22 cellular contexts compared by ENCODE assay signal in genomic region chr20:59217794-59218193, GRCh38. TPM values are rescaled to one million over a fixed set of nuclear protein-coding genes. Genes with fewer than 3 reads are reported as not detected.
"Had no signal": no experiment of that assay in that cellular context is flagged by ENCODE, and none has a peak within 500 bp of the region (broad histone marks: within the 10 kb centered on the region; RNA-seq: fewer than 3 reads in every experiment).

No MANE protein-coding gene starts in this region.

- H3K36me3 Mint-ChIP-seq: activated naive CD4-positive, alpha-beta T cell treated with anti-CD3 and anti-CD28 coated beads, Interleukin-2, amount 50 U/mL, for 72 hours had no signal

- DNase-seq: activated CD4-positive, alpha-beta memory T cell treated with anti-CD3 and anti-CD28 coated beads, Interleukin-2, amount 10 ng/mL, durations not matched to agents 7 days and 5 days; activated CD4-positive, alpha-beta T cell treated with anti-CD3 and anti-CD28 coated beads, Interleukin-2, amount 10 ng/mL, durations not matched to agents 24 days and 14 days; central memory CD4-positive, alpha-beta T cell; effector memory CD4-positive, alpha-beta T cell; left ventricle myocardium superior; mammary epithelial cell; midbrain; nephron progenitor cell; occipital lobe; stimulated activated CD4-positive, alpha-beta T cell treated with anti-CD3 and anti-CD28 coated beads, Interleukin-2, amount 100 ng/mL, for 48 hours; stimulated activated CD8-positive, alpha-beta memory T cell treated with anti-CD3 and anti-CD28 coated beads, Interleukin-4, amount 100 ng/mL, for 48 hours; stimulated activated naive CD8-positive, alpha-beta T cell treated with anti-CD3 and anti-CD28 coated beads, Interleukin-15, Interleukin-2, amounts not matched to agents 100 U/mL and 50 U/mL, for 24 hours; substantia nigra; T-helper 1 cell; T1000; thyroid gland had no signal

- ATAC-seq: activated naive CD4-positive, alpha-beta T cell treated with anti-CD3 and anti-CD28 coated beads, Interleukin-2, amount 50 U/mL, for 72 hours; activated T-helper 17 cell treated with anti-CD3 and anti-CD28 coated beads, Interleukin-2, amount 50 U/mL, for 72 hours; stimulated activated naive CD8-positive, alpha-beta T cell treated with anti-CD3 and anti-CD28 coated beads, Interleukin-15, Interleukin-2, amounts not matched to agents 100 U/mL and 50 U/mL, for 24 hours had no signal

- H3K9me3 Mint-ChIP-seq: activated CD4-positive, alpha-beta memory T cell treated with anti-CD3 and anti-CD28 coated beads, Interleukin-2, amount 10 ng/mL, durations not matched to agents 7 days and 5 days; activated CD4-positive, alpha-beta T cell treated with anti-CD3 and anti-CD28 coated beads, Interleukin-2, amount 10 ng/mL, durations not matched to agents 24 days and 14 days; activated naive CD4-positive, alpha-beta T cell treated with anti-CD3 and anti-CD28 coated beads, Interleukin-2, amount 50 U/mL, for 72 hours; activated T-helper 17 cell treated with anti-CD3 and anti-CD28 coated beads, Interleukin-2, amount 50 U/mL, for 72 hours; nephron progenitor cell had no signal

- H3K27me3 Mint-ChIP-seq: activated CD4-positive, alpha-beta memory T cell treated with anti-CD3 and anti-CD28 coated beads, Interleukin-2, amount 10 ng/mL, durations not matched to agents 7 days and 5 days; activated T-helper 17 cell treated with anti-CD3 and anti-CD28 coated beads, Interleukin-2, amount 50 U/mL, for 72 hours had no signal

- H3K27ac Mint-ChIP-seq: activated CD4-positive, alpha-beta memory T cell treated with anti-CD3 and anti-CD28 coated beads, Interleukin-2, amount 10 ng/mL, durations not matched to agents 7 days and 5 days; activated CD4-positive, alpha-beta T cell treated with anti-CD3 and anti-CD28 coated beads, Interleukin-2, amount 10 ng/mL, durations not matched to agents 24 days and 14 days; activated T-helper 17 cell treated with anti-CD3 and anti-CD28 coated beads, Interleukin-2, amount 50 U/mL, for 72 hours; nephron progenitor cell; progenitor cell of endocrine pancreas had no signal

- FAIRE-seq: astrocyte, colon, frontal cortex had no signal

- H3K4me3 Mint-ChIP-seq: activated CD4-positive, alpha-beta memory T cell treated with anti-CD3 and anti-CD28 coated beads, Interleukin-2, amount 10 ng/mL, durations not matched to agents 7 days and 5 days; activated CD4-positive, alpha-beta T cell treated with anti-CD3 and anti-CD28 coated beads, Interleukin-2, amount 10 ng/mL, durations not matched to agents 24 days and 14 days; activated T-helper 17 cell treated with anti-CD3 and anti-CD28 coated beads, Interleukin-2, amount 50 U/mL, for 72 hours; nephron progenitor cell had no signal

RNA-seq across cellular contexts. Expression of gene ZNF831, which starts 54.2 kb away (rescaled TPM):
- total RNA-seq: astrocyte, mammary epithelial cell, progenitor cell of endocrine pancreas had no signal
